ENCODE assay signal across 8 cellular contexts in genomic region chr11:104164028-104164520, GRCh38. TPM values are rescaled to one million over a fixed set of nuclear protein-coding genes. Genes with fewer than 3 reads are reported as not detected.
DNase-seq lines count a peak whose midpoint lies in the region; ATAC-seq and TF ChIP-seq lines count a peak whose summit lies in the region.

Gene PDGFD, minus strand, starts transcription at chr11:104164147.

- H3K4me3 ChIP-seq in HUES64 (ENCODE audit: low read length) (peak within 1 kb of the TSS; percentile 77), lower leg skin (ENCODE audit: low read depth, poor library complexity, severe bottlenecking) (peak within 1 kb of the TSS; percentile 31)

- H3K9ac ChIP-seq in HUES64 (ENCODE audit: low read depth, low read length), result peak within 1 kb of the TSS; percentile 46

- no peak for TF ChIP-seq POLR2A in lower leg skin (IDR thresholded peaks at IDR 0.05)

- WGBS in HUES64, result under 1% methylated on average over 37 of the region's 37 CpGs
- WGBS in lower leg skin, 2 donors, result 1 to 2% methylated on average over 9 to 14 of the region's 37 CpGs

- intact Hi-C loops in lower leg skin (cut with DNase I; ENCODE audit: low total_unique reads), result no loop called here

- peak; percentile 97 for ATAC-seq in GM21528 (IDR thresholded peaks at IDR 0.05; ENCODE audit: low FRiP score, unreplicated experiment)
- ATAC-seq in SK-N-SH treated with all-trans-retinoic acid at 6 μM for 48 hours, result peak; percentile 98
- ATAC-seq in stimulated activated naive CD8-positive, alpha-beta T cell treated with anti-CD3 and anti-CD28 coated beads, Interleukin-15, Interleukin-2, amounts not matched to agents 100 U/mL and 50 U/mL, for 24 hours, result peak; percentile 78

- peak; percentile 71 for DNase-seq in GM03348 (ENCODE audit: low spot score)
- DNase-seq in dermis microvascular lymphatic vessel endothelial cell (ENCODE audit: low read depth in 2 of 2), result peak; percentile 85 to 88
- DNase-seq in lower leg skin (ENCODE audit: low spot score in 2 of 2), result peak; percentile 32 to 93
- peak; percentile 28 for DNase-seq in stimulated activated naive CD8-positive, alpha-beta T cell treated with anti-CD3 and anti-CD28 coated beads, Interleukin-15, Interleukin-2, amounts not matched to agents 100 U/mL and 50 U/mL, for 24 hours
- no peak for DNase-seq in NCI-H2029 (lab: John Stamatoyannopoulos, UW)

- H3K27me3 ChIP-seq in HUES64 (ENCODE audit: insufficient read depth, low read length), result no peaks in the 10 kb centered on the region

- H3K9me3 ChIP-seq in HUES64 (ENCODE audit: insufficient read depth, low read depth, low read length), result no peaks in the 10 kb centered on the region

- H3K4me1 ChIP-seq in HUES64 (ENCODE audit: insufficient read depth, low read length), result peaks cover 8% of the 10 kb centered on the region; the same call in 1 of the 2 replicates

- no peak for TF ChIP-seq CTCF in lower leg skin (IDR thresholded peaks at IDR 0.05)

- no peaks in the 10 kb centered on the region for H3K36me3 ChIP-seq in HUES64 (ENCODE audit: insufficient read depth, low read length)

- peak within 1 kb of the TSS; percentile 59; the same call in 1 of the 2 replicates for H3K27ac ChIP-seq in HUES64 (ENCODE audit: low read depth, low read length)

TF ChIP-seq in SK-N-SH treated with all-trans-retinoic acid at 6 μM for 48 hours, 23 proteins besides CTCF, POLR2A, EP300 and RAD21:
- no peak for TF ChIP-seq RARB (CRISPR knock-in tag; IDR thresholded peaks at IDR 0.05)
- TF ChIP-seq GLIS3 (CRISPR knock-in tag; IDR thresholded peaks at IDR 0.05), result no peak
- no peak for TF ChIP-seq SNAI2 (CRISPR knock-in tag; IDR thresholded peaks at IDR 0.05)
- no peak for TF ChIP-seq PPARA (CRISPR knock-in tag; IDR thresholded peaks at IDR 0.05; ENCODE audit: borderline replicate concordance)
- TF ChIP-seq ZFP3 (CRISPR knock-in tag; IDR thresholded peaks at IDR 0.05), result no peak
- no peak for TF ChIP-seq CSDC2 (CRISPR knock-in tag; IDR thresholded peaks at IDR 0.05)

RNA-seq across cellular contexts. Expression of gene PDGFD, which starts in this region (rescaled TPM):
- polyA plus RNA-seq in HUES64 (2013, experiment 1 of 2), result 2.9 TPM
- polyA plus RNA-seq in HUES64 (2013, experiment 2 of 2), result 4.0 TPM
- total RNA-seq in dermis microvascular lymphatic vessel endothelial cell (25.0 and 77.1 TPM in 2 replicates), lower leg skin (10 to 100 TPM in 2 of 4 donors, 1 to 10 TPM in 2; 6.8 to 15.1 (median 10.5) TPM)
